In the genomic region with DNA sequence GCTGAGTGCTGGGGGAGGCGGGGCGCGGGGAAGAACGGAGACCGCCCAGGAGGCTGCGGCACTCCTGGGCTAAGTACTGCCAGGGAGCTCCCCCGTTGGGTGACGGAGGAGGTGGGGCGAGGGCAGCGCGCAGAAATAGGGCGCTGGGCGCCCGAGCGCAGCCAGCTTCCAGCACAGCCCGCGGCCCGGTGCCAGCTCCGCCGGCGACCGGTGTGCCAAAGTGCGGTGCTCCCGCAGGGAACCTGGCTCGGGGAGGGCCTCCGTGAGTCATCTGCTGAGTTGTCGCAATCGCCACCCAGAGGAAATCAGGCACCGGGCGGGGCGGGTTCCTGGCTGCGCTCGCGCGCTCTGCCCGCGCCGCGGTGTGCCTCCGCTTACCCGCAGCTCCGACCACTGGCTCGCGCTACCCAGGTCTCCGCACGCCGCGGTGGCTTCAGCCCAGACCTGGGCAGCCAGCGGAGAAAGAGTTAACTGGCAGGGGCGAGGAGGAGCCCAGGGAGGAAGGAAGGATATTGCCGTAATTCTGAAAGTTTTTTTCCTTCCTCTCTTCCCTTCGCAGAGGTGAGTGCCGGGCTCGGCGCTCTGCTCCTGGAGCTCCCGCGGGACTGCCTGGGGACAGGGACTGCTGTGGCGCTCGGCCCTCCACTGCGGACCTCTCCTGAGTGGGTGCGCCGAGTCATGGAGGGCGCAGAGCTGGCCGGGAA, we compare ENCODE assay signal across 8 cellular contexts. TPM values are rescaled to one million over a fixed set of nuclear protein-coding genes. Genes with fewer than 3 reads are reported as not detected.
DNase-seq lines count a peak whose midpoint lies in the region; ATAC-seq and TF ChIP-seq lines count a peak whose summit lies in the region.

A gene (plus strand): TSS at position 164 of the 704 bp plus-strand sequence. CDS start 515 bp downstream, at position 679.

- no peak for TF ChIP-seq EP300 in suprapubic skin (IDR thresholded peaks at IDR 0.05)

- H3K4me3 ChIP-seq in RWPE2 (ENCODE audit: severe bottlenecking) (peak within 1 kb of the TSS; percentile 44), fibroblast of the aortic adventitia (ENCODE audit: low read depth, low read length) (peak within 1 kb of the TSS; percentile 87), neutrophil (ENCODE audit: low read depth in 1 of 2, low read length in 1 of 2) (peak within 1 kb of the TSS; percentile 86 to 98), suprapubic skin (peak within 1 kb of the TSS; percentile 72)

- peaks cover 6% of the 10 kb centered on the region for H3K27me3 ChIP-seq in RWPE2 (ENCODE audit: insufficient read depth, poor library complexity, severe bottlenecking)
- peaks cover 31% of the 10 kb centered on the region for H3K27me3 ChIP-seq in neutrophil
- peaks cover 15% of the 10 kb centered on the region for H3K27me3 ChIP-seq in suprapubic skin

- H3K36me3 ChIP-seq in RWPE2 (ENCODE audit: low read depth): no peaks in the 10 kb centered on the region
- H3K36me3 ChIP-seq in neutrophil: no peaks in the 10 kb centered on the region
- no peaks in the 10 kb centered on the region for H3K36me3 ChIP-seq in suprapubic skin

- H3K4me1 ChIP-seq in RWPE2 (ENCODE audit: insufficient read depth, poor library complexity, severe bottlenecking): no peaks in the 10 kb centered on the region
- peaks cover 34 to 37% of the 10 kb centered on the region in 2 experiments for H3K4me1 ChIP-seq in neutrophil (ENCODE audit: control insufficient read depth in 1 of 2, insufficient read depth in 1 of 2, low read depth in 1 of 2, low read length in 1 of 2)
- H3K4me1 ChIP-seq in suprapubic skin: peaks cover 12% of the 10 kb centered on the region

- DNase-seq in C1 segment of cervical spinal cord (lab: John Stamatoyannopoulos, UW) (peak in 11 of 14 donors; percentile 5 to 83 (median 30)), RWPE2 (ENCODE audit: low spot score) (peak; percentile 62), activated gamma-delta T cell treated with Interleukin-2 at 50 U/mL for 16 hours (peak; percentile 43), fibroblast of the aortic adventitia (ENCODE audit: low read depth) (peak; percentile 62), suprapubic skin (ENCODE audit: low spot score in 2 of 2) (peak; percentile 89 to 91)

- peak in 1 of 2 donors; percentile 10 for TF ChIP-seq POLR2A in suprapubic skin (IDR thresholded peaks at IDR 0.05)

- H3K9me3 ChIP-seq in RWPE2 (ENCODE audit: severe bottlenecking) (no peaks in the 10 kb centered on the region), neutrophil (no peaks in the 10 kb centered on the region), suprapubic skin (no peaks in the 10 kb centered on the region)

- H3K27ac ChIP-seq in RWPE2 (ENCODE audit: poor library complexity, severe bottlenecking) (no peak within 1 kb of the TSS), neutrophil (peak within 1 kb of the TSS; percentile 90), suprapubic skin (peak within 1 kb of the TSS; percentile 45)

- TF ChIP-seq CTCF in RWPE2 (IDR thresholded peaks at IDR 0.05; ENCODE audit: poor library complexity, severe bottlenecking) (no peak), fibroblast of the aortic adventitia (IDR thresholded peaks at IDR 0.05; ENCODE audit: insufficient read depth, low read length) (no peak), neutrophil (IDR thresholded peaks at IDR 0.05) (no peak), suprapubic skin (IDR thresholded peaks at IDR 0.05) (no peak)

- 0% methylated on average over 54 of the region's 64 CpGs for WGBS in suprapubic skin

- ATAC-seq in GM19324 (IDR thresholded peaks at IDR 0.05; ENCODE audit: low FRiP score, unreplicated experiment): peak; percentile 66
- peak; percentile 73 for ATAC-seq in HG03439 (IDR thresholded peaks at IDR 0.05; ENCODE audit: unreplicated experiment)
- ATAC-seq in RWPE2 (ENCODE audit: low read depth): peak; percentile 87

RNA-seq across cellular contexts. Expression of the gene that starts here (rescaled TPM):
- 10.7 and 15.2 TPM in 2 replicates for total RNA-seq in fibroblast of the aortic adventitia (ENCODE audit: low replicate concordance)
- 1 to 10 TPM; 2.3 to 7.3 (median 4.5) TPM for total RNA-seq in suprapubic skin

Comparison
In these comparisons a context has a peak if more than half of its experiments do, and no peak if none do; other contexts are left out.
1. DNase-seq: peak in every context shown above with its lines; median percentile 90 in suprapubic skin; 62 in RWPE2; 62 in fibroblast of the aortic adventitia; 43 in activated gamma-delta T cell treated with Interleukin-2 at 50 U/mL for 16 hours; 30 in C1 segment of cervical spinal cord.